ENCODE assay signal across 8 cellular contexts in the genomic region with DNA sequence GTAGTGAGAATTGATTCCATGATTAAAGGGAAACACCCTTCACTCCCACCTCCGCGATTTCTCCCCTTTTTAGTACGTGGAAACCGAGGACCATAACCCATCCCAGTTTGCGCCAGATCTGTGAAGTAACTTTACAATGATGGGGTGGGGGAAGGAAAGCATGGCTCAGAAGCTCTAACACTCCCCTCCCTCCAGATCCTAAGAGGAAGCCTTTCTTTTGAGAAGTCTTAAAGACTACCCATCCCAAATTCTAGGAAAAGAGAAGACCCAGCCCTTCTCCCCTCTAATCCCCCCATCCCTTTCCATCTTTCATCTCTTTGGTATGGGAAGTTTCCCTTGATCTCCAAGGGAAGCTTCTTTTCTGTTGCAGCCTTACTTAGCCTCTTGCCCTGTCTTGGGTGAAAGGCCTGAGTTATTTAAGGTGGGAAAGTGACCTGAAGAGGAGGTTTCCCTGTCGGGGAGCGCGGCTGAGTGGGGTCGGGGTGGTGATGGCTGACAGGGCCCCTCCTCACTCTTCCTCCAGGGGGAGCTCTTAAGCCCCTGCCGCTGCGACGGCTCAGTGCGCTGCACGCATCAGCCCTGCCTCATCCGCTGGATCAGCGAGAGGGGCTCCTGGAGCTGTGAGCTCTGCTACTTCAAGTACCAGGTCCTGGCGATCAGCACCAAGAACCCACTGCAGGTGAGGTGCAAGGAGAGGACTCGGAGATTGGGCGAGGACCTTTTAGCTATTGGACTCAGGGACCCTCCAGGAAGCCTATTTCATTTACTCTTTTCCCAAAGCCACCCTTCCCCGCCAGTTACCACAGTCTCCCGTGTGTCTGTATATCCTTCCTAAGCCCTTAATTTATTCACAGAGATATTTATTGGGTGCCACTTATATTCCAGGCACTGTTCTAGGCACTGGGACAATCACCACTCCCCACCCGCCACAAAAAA. TPM values are rescaled to one million over a fixed set of nuclear protein-coding genes. Genes with fewer than 3 reads are reported as not detected.
DNase-seq lines count a peak whose midpoint lies in the region; ATAC-seq and TF ChIP-seq lines count a peak whose summit lies in the region.

No MANE protein-coding gene starts in this region.

- H3K4me1 ChIP-seq in heart right ventricle (peaks cover 6 to 39% (median 24%) of the 10 kb centered on the region in 9 donors), trophoblast cell (ENCODE audit: control insufficient read depth in 1 of 2, insufficient read depth in 2 of 2, low read length in 2 of 2) (peaks cover 2 to 10% of the 10 kb centered on the region in 2 experiments)

- no peak overlapping the region for H2AK5ac ChIP-seq in trophoblast cell (ENCODE audit: low read length)

- H3K23ac ChIP-seq in trophoblast cell (ENCODE audit: low read length), result no peak overlapping the region

- peak; percentile 9 to 69 (median 46) for TF ChIP-seq CTCF in heart right ventricle (IDR thresholded peaks at IDR 0.05)
- peak; percentile 82 for TF ChIP-seq CTCF in epithelial cell of esophagus (IDR thresholded peaks at IDR 0.05; ENCODE audit: insufficient read depth, low read depth, low read length, missing control alignments)

- no peak overlapping the region for H2BK120ac ChIP-seq in trophoblast cell (ENCODE audit: insufficient read depth, low read length, poor library complexity)

- peaks cover 4% of the 10 kb centered on the region for H3K79me2 ChIP-seq in trophoblast cell (ENCODE audit: control insufficient read depth, insufficient read depth, low read length, poor library complexity)

- H2AFZ ChIP-seq in trophoblast cell (ENCODE audit: insufficient read depth, low read length, poor library complexity), result no peak overlapping the region

- H3K4me3 ChIP-seq in heart right ventricle, result peak overlapping the region in 6 of 10 donors; percentile 67 to 80 (median 70)
- H3K4me3 ChIP-seq in epithelial cell of esophagus (ENCODE audit: low read length), result peak overlapping the region; percentile 49
- no peak overlapping the region for H3K4me3 ChIP-seq in trophoblast cell (ENCODE audit: low read depth, low read length)

- ATAC-seq in heart right ventricle, result no peak
- ATAC-seq in left cardiac atrium, result no peak
- ATAC-seq in GM18870 (IDR thresholded peaks at IDR 0.05; ENCODE audit: unreplicated experiment), result no peak

- H3K27ac ChIP-seq in heart right ventricle (peak overlapping the region in 3 of 10 donors; percentile 53 to 74 (median 70)), trophoblast cell (ENCODE audit: low read depth, low read length) (no peak overlapping the region)

- H4K91ac ChIP-seq in trophoblast cell (ENCODE audit: low read depth, low read length), result no peak overlapping the region

- H3K18ac ChIP-seq in trophoblast cell (ENCODE audit: low read length), result no peak overlapping the region

- H4K8ac ChIP-seq in trophoblast cell (ENCODE audit: low read depth, low read length), result no peak overlapping the region

- no peak overlapping the region for H4K12ac ChIP-seq in trophoblast cell (ENCODE audit: low read depth, low read length)

- DNase-seq in heart right ventricle, result peak in 1 of 2 donors; percentile 47
- DNase-seq in left cardiac atrium, result no peak
- peak; percentile 68 for DNase-seq in NCI-H69 (lab: John Stamatoyannopoulos, UW)
- peak in 2 of 3 experiments; percentile 47 to 57 for DNase-seq in activated CD8-positive, alpha-beta memory T cell treated with anti-CD3 and anti-CD28 coated beads for 48 hours (ENCODE audit: low read depth in 2 of 3, low spot score in 2 of 3)
- peak; percentile 60 for DNase-seq in epithelial cell of esophagus (ENCODE audit: low read depth)
- peak in 1 of 2 donors; percentile 71 for DNase-seq in trophoblast cell
- DNase-seq in SKM-1 (lab: John Stamatoyannopoulos, UW; ENCODE audit: unreplicated experiment), result no peak

- H3K36me3 ChIP-seq in heart right ventricle (peaks cover 0 to 23% (median 8%) of the 10 kb centered on the region in 9 donors), trophoblast cell (ENCODE audit: control insufficient read depth in 1 of 2, insufficient read depth in 2 of 2, low read length in 2 of 2) (no peaks in the 10 kb centered on the region)

- H3K9ac ChIP-seq in trophoblast cell (ENCODE audit: low read length), result no peak overlapping the region

- 58 to 69% methylated on average over 22 of the region's 22 CpGs for WGBS in heart right ventricle, 2 donors
- WGBS in trophoblast cell (ENCODE audit: extremely low coverage, insufficient coverage, insufficient read length), result no CpG with 5 or more reads among the region's 22 CpGs

- H3K14ac ChIP-seq in trophoblast cell (ENCODE audit: low read length), result no peak overlapping the region

- peak overlapping the region; percentile 86 for H3K4me2 ChIP-seq in trophoblast cell (ENCODE audit: low read length)

- H3K4ac ChIP-seq in trophoblast cell (ENCODE audit: low read depth, low read length), result no peak overlapping the region

- no peak overlapping the region for H2BK5ac ChIP-seq in trophoblast cell (ENCODE audit: low read depth, low read length, poor library complexity)

- H3K27me3 ChIP-seq in heart right ventricle, result no peaks in the 10 kb centered on the region
- H3K27me3 ChIP-seq in trophoblast cell (ENCODE audit: insufficient read depth, low read length), result peaks cover 22% of the 10 kb centered on the region

- no peaks in the 10 kb centered on the region for H3K9me3 ChIP-seq in heart right ventricle
- peaks cover 5% of the 10 kb centered on the region for H3K9me3 ChIP-seq in trophoblast cell (ENCODE audit: insufficient read depth, low read depth, low read length)

- H3K79me1 ChIP-seq in trophoblast cell (ENCODE audit: low read length), result peaks cover 3% of the 10 kb centered on the region

- no peak overlapping the region for H2BK12ac ChIP-seq in trophoblast cell (ENCODE audit: low read length)

- intact Hi-C loops in heart right ventricle (cut with DNase I) (no loop called here), left cardiac atrium (cut with DNase I) (no loop called here)

RNA-seq across cellular contexts. Expression of gene MARCHF9, which starts 1.8 kb away (rescaled TPM):
- total RNA-seq in heart right ventricle (10 to 100 TPM; 11.2 to 15.0 (median 13.3) TPM), left cardiac atrium (10 to 100 TPM; 11.7 to 15.0 TPM)
- 10 to 100 TPM; 14.5 to 20.7 TPM for polyA plus RNA-seq in heart right ventricle
- polyA plus RNA-seq in trophoblast cell (2013), result 1.1 and 1.4 TPM in 2 replicates

RNA-seq across cellular contexts. Expression of gene CDK4, which starts 4.6 kb away (rescaled TPM):
- total RNA-seq in heart right ventricle (10 to 100 TPM; 37.0 to 74.0 (median 52.0) TPM), left cardiac atrium (10 to 100 TPM; 45.2 to 62.0 TPM)
- polyA plus RNA-seq in heart right ventricle, result 10 to 100 TPM; 21.7 to 61.7 TPM
- polyA plus RNA-seq in trophoblast cell (2013), result 66.1 and 68.0 TPM in 2 replicates

RNA-seq across cellular contexts. Expression of gene CYP27B1, which starts 10.2 kb away (rescaled TPM):
- under 1 TPM in 2 of 10 donors, not detected in 8; 0.81 to 0.95 TPM for total RNA-seq in heart right ventricle
- polyA plus RNA-seq in heart right ventricle, result under 1 TPM in 1 of 2 donors, not detected in 1; 0.14 TPM
- total RNA-seq in left cardiac atrium, result 1 to 10 TPM in 1 of 2 donors, under 1 TPM in 1; 0.44 to 1.5 TPM
- 0.48 and 0.51 TPM in 2 replicates for polyA plus RNA-seq in trophoblast cell (2013)

RNA-seq across cellular contexts. Expression of gene TSPAN31, which starts 11.8 kb away (rescaled TPM):
- total RNA-seq in heart right ventricle, result 10 to 100 TPM; 21.1 to 37.4 (median 26.9) TPM
- 10 to 100 TPM; 29.8 to 36.6 TPM for polyA plus RNA-seq in heart right ventricle
- 10 to 100 TPM; 34.9 to 37.1 TPM for total RNA-seq in left cardiac atrium
- polyA plus RNA-seq in trophoblast cell (2013), result 8.1 and 8.8 TPM in 2 replicates

RNA-seq across cellular contexts. Expression of gene METTL1, which starts 15.2 kb away (rescaled TPM):
- total RNA-seq in heart right ventricle, result 10 to 100 TPM in 2 of 10 donors, 1 to 10 TPM in 8; 5.6 to 15.0 (median 7.9) TPM
- polyA plus RNA-seq in heart right ventricle, result 10 to 100 TPM; 10.9 to 29.4 TPM
- 10 to 100 TPM in 1 of 2 donors, 1 to 10 TPM in 1; 7.2 to 16.0 TPM for total RNA-seq in left cardiac atrium
- 7.1 and 7.9 TPM in 2 replicates for polyA plus RNA-seq in trophoblast cell (2013)

Comparison
In these comparisons a context has a peak if more than half of its experiments do, and no peak if none do; other contexts are left out.
1. DNase-seq: peak in NCI-H69 (single experiment), activated CD8-positive, alpha-beta memory T cell treated with anti-CD3 and anti-CD28 coated beads for 48 hours (2 of 3) and epithelial cell of esophagus (single experiment); none in left cardiac atrium (single experiment) and SKM-1 (single experiment).